ENCODE assay signal across 8 cellular contexts in the genomic region with DNA sequence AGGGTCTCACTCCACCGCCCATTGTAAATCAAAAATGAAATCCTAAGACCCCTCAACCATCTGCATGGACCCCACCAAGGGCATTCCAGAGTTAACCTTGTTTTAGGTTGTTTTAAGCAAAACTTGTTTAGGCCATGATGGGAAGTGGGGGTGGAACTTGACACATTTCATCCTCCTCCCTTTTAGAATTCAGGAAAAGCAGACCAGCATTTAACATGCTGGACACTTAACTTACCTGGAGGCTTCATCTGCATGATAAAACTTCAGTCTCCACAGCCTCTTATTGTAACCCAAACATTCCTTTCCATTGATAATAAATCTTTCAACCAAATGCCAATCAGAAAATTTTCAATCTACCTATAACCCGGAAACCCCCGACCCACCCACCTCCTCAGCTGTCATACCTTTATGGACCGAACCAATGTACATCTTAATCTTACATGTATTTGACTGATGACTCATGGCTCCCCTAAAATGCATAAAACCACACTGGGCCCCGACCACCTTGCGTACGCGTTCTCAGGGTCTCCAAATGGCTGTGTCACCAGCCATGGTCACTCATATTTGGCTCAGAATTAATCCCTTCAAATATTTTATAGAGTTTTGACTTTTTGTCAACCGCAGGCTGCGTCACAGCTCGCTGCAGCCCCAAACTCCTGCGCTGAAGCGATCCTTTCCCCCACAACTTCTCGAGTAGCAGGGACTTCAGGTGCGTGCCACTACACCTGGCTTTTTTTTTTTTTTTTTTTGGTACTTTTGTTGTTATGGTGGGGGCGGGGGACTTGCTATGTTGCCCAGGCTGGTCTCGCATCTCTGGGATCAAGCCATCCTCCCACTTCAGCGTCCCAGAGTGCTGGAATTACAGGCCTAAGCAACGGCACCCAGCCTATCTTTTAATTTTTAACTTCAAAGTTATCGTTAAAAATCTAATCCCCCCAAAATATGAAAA. TPM values are rescaled to one million over a fixed set of nuclear protein-coding genes. Genes with fewer than 3 reads are reported as not detected.
DNase-seq lines count a peak whose midpoint lies in the region; ATAC-seq and TF ChIP-seq lines count a peak whose summit lies in the region.

No MANE protein-coding gene starts in this region.

- DNase-seq in T-helper 17 cell, result no peak
- no peak for DNase-seq in fibroblast of the aortic adventitia (ENCODE audit: low read depth)
- no peak for DNase-seq in gastrocnemius medialis
- no peak for DNase-seq in glomerular visceral epithelial cell (ENCODE audit: extremely low spot score)
- DNase-seq in NCI-H69 (lab: John Stamatoyannopoulos, UW), result no peak

- peak overlapping the region; percentile 92 for H3K27ac Mint-ChIP-seq in T-helper 17 cell

- H3K4me1 Mint-ChIP-seq in T-helper 17 cell, result peaks cover 8% of the 10 kb centered on the region

- peaks cover 0 to 27% of the 10 kb centered on the region in 2 donors for H3K36me3 ChIP-seq in gastrocnemius medialis

- TF ChIP-seq CTCF in GM12875 (IDR thresholded peaks at IDR 0.05; ENCODE audit: borderline replicate concordance, insufficient read depth, low read depth, low read length) (no peak), fibroblast of the aortic adventitia (IDR thresholded peaks at IDR 0.05; ENCODE audit: insufficient read depth, low read length) (no peak), gastrocnemius medialis (IDR thresholded peaks at IDR 0.05 in 4 of 5, conservative IDR thresholded peaks at IDR 0.05 in 1 of 5) (no peak)

- no peaks in the 10 kb centered on the region for H3K27me3 ChIP-seq in gastrocnemius medialis

- H3K4me1 ChIP-seq in gastrocnemius medialis, result peaks cover 11 to 16% of the 10 kb centered on the region in 2 donors

- peaks cover 3% of the 10 kb centered on the region for H3K36me3 Mint-ChIP-seq in T-helper 17 cell (ENCODE audit: low read depth)

- intact Hi-C loops in gastrocnemius medialis (cut with DNase I; ENCODE audit: low total_unique reads), result loop anchor here (5.0 kb wide), 1 partner anchor 45 kb away; no protein-coding TSS in a partner anchor

- ATAC-seq in T-helper 17 cell, result no peak
- ATAC-seq in gastrocnemius medialis, result no peak
- no peak for ATAC-seq in HG03175 (IDR thresholded peaks at IDR 0.05; ENCODE audit: unreplicated experiment)
- no peak for ATAC-seq in HG03432 (IDR thresholded peaks at IDR 0.05; ENCODE audit: unreplicated experiment)

- in situ Hi-C loops in gastrocnemius medialis (cut with MboI; ENCODE audit: low sequenced_read_pairs in 4 of 4), result no loop called here

- H3K4me3 ChIP-seq in GM12875 (ENCODE audit: low read depth, low read length), result peak overlapping the region; percentile 87
- peak overlapping the region; percentile 88 for H3K4me3 ChIP-seq in fibroblast of the aortic adventitia (ENCODE audit: low read depth, low read length)
- peak overlapping the region; percentile 67 to 98 (median 80) for H3K4me3 ChIP-seq in gastrocnemius medialis

- H3K27me3 Mint-ChIP-seq in T-helper 17 cell, result no peaks in the 10 kb centered on the region

- peak overlapping the region; percentile 92 to 100 (median 98) for H3K27ac ChIP-seq in gastrocnemius medialis

- no peaks in the 10 kb centered on the region for H3K9me3 ChIP-seq in T-helper 17 cell (ENCODE audit: control insufficient read depth, low read length, poor library complexity, severe bottlenecking)
- no peaks in the 10 kb centered on the region for H3K9me3 ChIP-seq in gastrocnemius medialis

- H3K4me3 Mint-ChIP-seq in T-helper 17 cell, result peak overlapping the region; percentile 93

- no peak for TF ChIP-seq POLR2A in gastrocnemius medialis (IDR thresholded peaks at IDR 0.05)

RNA-seq across cellular contexts. Expression of gene MPPE1, which starts 0.9 kb away (rescaled TPM):
- total RNA-seq in T-helper 17 cell, result 10 to 100 TPM; 72.9 to 79.3 TPM
- total RNA-seq in fibroblast of the aortic adventitia (ENCODE audit: low replicate concordance), result 24.0 and 65.0 TPM in 2 replicates
- total RNA-seq in gastrocnemius medialis, result 10 to 100 TPM; 11.0 to 33.6 (median 24.8) TPM

RNA-seq across cellular contexts. Expression of gene CHMP1B, which starts 56.0 kb away (rescaled TPM):
- 10 to 100 TPM; 81.4 to 98.5 TPM for total RNA-seq in T-helper 17 cell
- 34.5 and 61.7 TPM in 2 replicates for total RNA-seq in fibroblast of the aortic adventitia (ENCODE audit: low replicate concordance)
- 100 to 1,000 TPM; 347 to 634 (median 407) TPM for total RNA-seq in gastrocnemius medialis
